Comparison of ENCODE assay signal across 1 cellular context in the genomic region with DNA sequence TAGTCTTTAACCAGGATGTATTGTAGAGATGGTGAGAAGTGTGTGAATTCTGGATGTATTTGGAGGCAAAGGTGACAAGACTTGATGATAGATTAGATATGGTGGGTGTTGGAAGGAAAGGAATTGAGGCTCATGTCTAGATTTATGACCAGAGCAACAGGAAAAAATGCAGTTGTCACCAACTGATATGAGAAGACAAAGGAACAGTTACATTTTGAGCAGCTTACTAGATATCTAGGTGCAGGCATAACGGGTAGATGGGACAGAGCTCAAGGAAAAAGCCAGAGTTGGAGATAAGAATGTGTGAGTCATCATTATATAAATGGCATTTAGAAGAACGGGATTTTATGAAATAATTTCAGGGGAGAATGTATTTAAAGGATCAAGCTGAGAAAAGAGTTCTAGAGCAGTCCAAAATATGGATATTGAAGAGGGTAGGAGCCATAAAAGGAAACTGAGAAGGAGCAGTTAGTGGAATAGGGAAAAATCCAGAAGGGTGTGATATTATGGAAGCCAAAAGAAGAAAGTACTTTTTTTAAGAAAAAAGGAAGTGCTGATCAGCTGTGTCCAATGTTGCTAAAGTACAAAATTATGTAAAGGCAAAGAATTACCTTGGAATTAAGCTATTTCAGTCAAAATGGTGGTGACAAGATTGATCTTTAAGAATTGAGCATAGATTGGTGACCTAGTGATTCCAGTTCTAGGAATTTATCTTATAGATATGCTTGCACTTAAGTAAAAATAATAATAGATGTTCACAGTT.
TF ChIP-seq lines count a peak whose summit lies in the region.

No MANE protein-coding gene starts in this region.

TF ChIP-seq in endothelial cell of umbilical vein, 7 proteins besides CTCF, POLR2A, EP300 and RAD21:
- no peak for TF ChIP-seq MYC (IDR thresholded peaks at IDR 0.05; ENCODE audit: low read depth, low read length)
- TF ChIP-seq, protein P1, sequence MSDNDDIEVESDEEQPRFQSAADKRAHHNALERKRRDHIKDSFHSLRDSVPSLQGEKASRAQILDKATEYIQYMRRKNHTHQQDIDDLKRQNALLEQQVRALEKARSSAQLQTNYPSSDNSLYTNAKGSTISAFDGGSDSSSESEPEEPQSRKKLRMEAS (IDR thresholded peaks at IDR 0.05; ENCODE audit: insufficient read depth, insufficient read length), result no peak
- TF ChIP-seq GATA2 (IDR thresholded peaks at IDR 0.05; ENCODE audit: insufficient read depth, insufficient read length, low read depth, low read length), result no peak
- TF ChIP-seq FOS (IDR thresholded peaks at IDR 0.05; ENCODE audit: borderline replicate concordance, insufficient read depth, low read length), result no peak
- TF ChIP-seq EZH2 (IDR thresholded peaks at IDR 0.05; ENCODE audit: borderline replicate concordance, low read depth, low read length, severe bottlenecking), result no peak
- no peak for TF ChIP-seq POLR2AphosphoS5 (IDR thresholded peaks at IDR 0.05; ENCODE audit: insufficient read depth, low read depth, low read length)
- no peak for TF ChIP-seq JUN (IDR thresholded peaks at IDR 0.05; ENCODE audit: borderline replicate concordance, insufficient read depth, insufficient read length, low read depth)
TF ChIP-seq in endothelial cell of umbilical vein: peak in this region for 0.
